Comparison of ENCODE assay signal across 9 cellular contexts in the genomic region with DNA sequence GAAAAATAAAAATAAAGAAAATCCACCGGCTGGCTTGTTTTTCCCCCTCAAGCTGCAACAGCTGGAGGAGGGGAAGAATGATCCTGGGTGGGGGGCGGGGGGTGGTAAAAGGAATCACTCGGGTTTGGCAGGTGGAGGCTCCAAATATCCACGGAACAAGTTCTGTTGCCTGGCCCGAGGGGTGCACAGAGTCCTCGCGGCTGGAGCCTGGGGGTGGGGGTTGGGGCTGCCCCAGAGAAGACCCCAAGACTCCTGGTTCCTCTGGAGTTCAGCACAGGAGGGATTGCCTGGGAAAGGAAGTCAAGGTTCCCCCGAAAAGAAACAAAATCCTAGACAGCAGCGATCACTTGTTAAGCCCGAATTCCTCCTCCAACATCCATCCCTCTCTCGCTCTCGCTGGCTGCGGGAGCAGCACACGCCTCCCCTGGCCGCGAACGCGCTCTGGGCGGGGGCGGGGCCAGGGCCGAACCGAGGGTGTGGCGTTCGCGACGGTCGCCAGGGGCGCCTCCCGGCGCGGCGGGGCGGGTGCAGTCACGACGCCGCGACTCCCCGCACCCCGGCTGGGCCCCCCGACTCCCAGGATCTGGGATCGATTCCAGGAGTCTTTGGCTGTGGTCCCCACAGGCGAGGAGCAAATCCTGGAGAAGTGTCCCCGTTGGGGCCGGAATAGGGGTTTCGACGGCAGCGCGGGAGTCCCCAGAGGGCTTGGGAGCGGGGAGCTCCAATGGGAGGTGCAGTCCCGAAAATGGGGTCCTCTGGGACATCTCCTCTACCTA. TPM values are rescaled to one million over a fixed set of nuclear protein-coding genes. Genes with fewer than 3 reads are reported as not detected.
A peak's percentile ranks its signal among the peaks of the same experiment; 100 is the strongest.
DNase-seq lines count a peak whose midpoint lies in the region; ATAC-seq lines count a peak whose summit lies in the region.
"Had no signal": no experiment of that assay in that cellular context is flagged by ENCODE, and none has a peak within 500 bp of the region (broad histone marks: within the 10 kb centered on the region; RNA-seq: fewer than 3 reads in every experiment).

A gene (minus strand): TSS at position 443 of the 776 bp plus-strand sequence. CDS start 4,352 bp downstream, outside the sequence.

- no peaks in the 10 kb centered on the region for H3K36me3 Mint-ChIP-seq in activated T-helper 17 cell treated with anti-CD3 and anti-CD28 coated beads, Interleukin-2, amount 50 U/mL, for 72 hours (ENCODE audit: low read depth)

- peak; percentile 92 for DNase-seq in H7
- no peak for DNase-seq in SK-N-MC (ENCODE audit: low read depth, low spot score)
- DNase-seq in left ventricle myocardium superior: peak; percentile 75
- peak; percentile 56 for DNase-seq in sciatic nerve (ENCODE audit: low spot score)
- no peak for DNase-seq in mucosa of gallbladder (ENCODE audit: low spot score)
- no peak for DNase-seq in G401 (ENCODE audit: low spot score)

- in situ Hi-C loops in G401 (cut with HindIII; ENCODE audit: low sequenced_read_pairs): no loop called here

- peaks cover 2% of the 10 kb centered on the region for H3K9me3 Mint-ChIP-seq in activated T-helper 17 cell treated with anti-CD3 and anti-CD28 coated beads, Interleukin-2, amount 50 U/mL, for 72 hours

- intact Hi-C loops in left ventricle myocardium superior (cut with micrococcal nuclease): no loop called here
- intact Hi-C loops in sciatic nerve (cut with DNase I): no loop called here

- no peak within 1 kb of the TSS for H3K27ac Mint-ChIP-seq in activated T-helper 17 cell treated with anti-CD3 and anti-CD28 coated beads, Interleukin-2, amount 50 U/mL, for 72 hours

- no peak within 1 kb of the TSS for H3K27ac ChIP-seq in SK-N-MC

- no peak within 1 kb of the TSS for H3K9ac ChIP-seq in SK-N-MC (ENCODE audit: insufficient read length)

- ATAC-seq in left ventricle myocardium superior (peak; percentile 96), sciatic nerve (peak; percentile 78), GM19397 (IDR thresholded peaks at IDR 0.05; ENCODE audit: unreplicated experiment) (no peak)
- ATAC-seq in activated T-helper 17 cell treated with anti-CD3 and anti-CD28 coated beads, Interleukin-2, amount 50 U/mL, for 72 hours (replicated peaks): no peak

- no peaks in the 10 kb centered on the region for H3K4me1 Mint-ChIP-seq in activated T-helper 17 cell treated with anti-CD3 and anti-CD28 coated beads, Interleukin-2, amount 50 U/mL, for 72 hours

- peaks cover 95% of the 10 kb centered on the region for H3K27me3 ChIP-seq in H7 (ENCODE audit: control insufficient read depth, insufficient read depth, low read length)

- H3K4me3 ChIP-seq in H7 (ENCODE audit: insufficient read depth, low read depth, low read length): peak within 1 kb of the TSS; percentile 43
- H3K4me3 ChIP-seq in SK-N-MC: peak within 1 kb of the TSS; percentile 57

- H3K36me3 ChIP-seq in H7 (replicated peaks; ENCODE audit: control insufficient read depth, insufficient read depth, low read length): no peaks in the 10 kb centered on the region
- H3K36me3 ChIP-seq in SK-N-MC (ENCODE audit: insufficient read depth, low read length): no peaks in the 10 kb centered on the region

- H3K27me3 Mint-ChIP-seq in activated T-helper 17 cell treated with anti-CD3 and anti-CD28 coated beads, Interleukin-2, amount 50 U/mL, for 72 hours: peaks cover 22% of the 10 kb centered on the region

- H3K9me3 ChIP-seq in SK-N-MC (ENCODE audit: low read depth, low read length): no peaks in the 10 kb centered on the region

- no peak within 1 kb of the TSS for H3K4me3 Mint-ChIP-seq in activated T-helper 17 cell treated with anti-CD3 and anti-CD28 coated beads, Interleukin-2, amount 50 U/mL, for 72 hours

RNA-seq across cellular contexts. Expression of the gene that starts here (rescaled TPM):
- 0.07 and 0.14 TPM in 2 replicates for total RNA-seq in H7 (2014; rRNA removed; shearing (Covaris generic))
- total RNA-seq in left ventricle myocardium superior (1.2 TPM), sciatic nerve (0.36 TPM), mucosa of gallbladder (0.06 TPM)
- total RNA-seq in activated T-helper 17 cell treated with anti-CD3 and anti-CD28 coated beads, Interleukin-2, amount 50 U/mL, for 72 hours: not detected
- total RNA-seq in G401 (2014; rRNA removed; shearing (Covaris generic)): not detected in 2 replicates
- total RNA-seq: pulmonary artery endothelial cell had no signal

Comparison
In these comparisons a context has a peak if more than half of its experiments do, and no peak if none do; other contexts are left out.
1. Peak in DNase-seq and H3K4me3 ChIP-seq in H7; RNA of the gene not detected or under 1 TPM.
2. Peak in DNase-seq and ATAC-seq in sciatic nerve; RNA of the gene not detected or under 1 TPM.